19 cellular contexts compared by ENCODE assay signal in genomic region chr12:32235251-32235650, GRCh38.
DNase-seq lines count a peak whose midpoint lies in the region; ATAC-seq and TF ChIP-seq lines count a peak whose summit lies in the region.
"Had no signal": no experiment of that assay in that cellular context is flagged by ENCODE, and none has a peak within 500 bp of the region (broad histone marks: within the 10 kb centered on the region; RNA-seq: fewer than 3 reads in every experiment).

No MANE protein-coding gene starts in this region.

- H3K27ac Mint-ChIP-seq in glutamatergic neuron (ENCODE audit: unreplicated experiment): peak overlapping the region; percentile 8
- H3K27ac Mint-ChIP-seq in progenitor cell of endocrine pancreas: peak overlapping the region; percentile 18
- no peak overlapping the region for H3K27ac Mint-ChIP-seq in CD14-positive monocyte
- H3K27ac Mint-ChIP-seq: CD4-positive, alpha-beta memory T cell had no signal

- H3K4me3 Mint-ChIP-seq in glutamatergic neuron (ENCODE audit: unreplicated experiment) (no peak overlapping the region), progenitor cell of endocrine pancreas (ENCODE audit: low read depth) (no peak overlapping the region), CD14-positive monocyte (no peak overlapping the region)
- H3K4me3 Mint-ChIP-seq: CD4-positive, alpha-beta memory T cell had no signal

- H3K36me3 Mint-ChIP-seq in glutamatergic neuron (ENCODE audit: unreplicated experiment) (peaks cover 19% of the 10 kb centered on the region), progenitor cell of endocrine pancreas (ENCODE audit: insufficient read depth) (peaks cover 20% of the 10 kb centered on the region), CD14-positive monocyte (peaks cover 0 to 10% of the 10 kb centered on the region in 2 donors)

- H3K9me3 Mint-ChIP-seq in glutamatergic neuron (ENCODE audit: unreplicated experiment) (peaks cover 20% of the 10 kb centered on the region), progenitor cell of endocrine pancreas (ENCODE audit: low read depth) (peaks cover 19% of the 10 kb centered on the region), CD14-positive monocyte (peaks cover 4 to 19% (median 15%) of the 10 kb centered on the region in 7 donors)

- TF ChIP-seq CTCF in glutamatergic neuron (IDR thresholded peaks at IDR 0.05; ENCODE audit: partially characterized antibody, unreplicated experiment) (no peak), progenitor cell of endocrine pancreas (IDR thresholded peaks at IDR 0.05; ENCODE audit: unreplicated experiment) (no peak), CD14-positive monocyte (IDR thresholded peaks at IDR 0.05) (no peak)

- DNase-seq in NCI-H2107 treated with DMSO at 0.1 percent for 48 hours (lab: John Stamatoyannopoulos, UW; ENCODE audit: unreplicated experiment) (peak; percentile 15), NCI-H2107 (lab: John Stamatoyannopoulos, UW) (no peak), SK-MEL-5 (ENCODE audit: low read depth, low spot score) (peak; percentile 56), glutamatergic neuron (no peak), progenitor cell of endocrine pancreas (ENCODE audit: low spot score, unreplicated experiment) (no peak), CD14-positive monocyte (ENCODE audit: low spot score) (no peak), A172 (ENCODE audit: low spot score) (no peak)
- DNase-seq: ACHN; AML-193; BE2C; Caco-2; CD4-positive, alpha-beta memory T cell; DMS153; DND-41; GM23248; H7 had no signal

- ATAC-seq in esophagus mucosa: no peak
- ATAC-seq: A549, HCT116 had no signal

- H3K4me1 Mint-ChIP-seq in glutamatergic neuron (ENCODE audit: low read depth, unreplicated experiment) (peaks cover 18% of the 10 kb centered on the region), progenitor cell of endocrine pancreas (ENCODE audit: low read depth) (peaks cover 1% of the 10 kb centered on the region), CD14-positive monocyte (no peaks in the 10 kb centered on the region)

- peaks cover 6% of the 10 kb centered on the region for H3K27me3 Mint-ChIP-seq in glutamatergic neuron (ENCODE audit: unreplicated experiment)
- no peaks in the 10 kb centered on the region for H3K27me3 Mint-ChIP-seq in progenitor cell of endocrine pancreas
- H3K27me3 Mint-ChIP-seq in CD14-positive monocyte (ENCODE audit: low read depth in 3 of 3): no peaks in the 10 kb centered on the region
- H3K27me3 Mint-ChIP-seq: CD4-positive, alpha-beta memory T cell had no signal

- intact Hi-C loops in CD14-positive monocyte (cut with micrococcal nuclease): no loop called here

- in situ Hi-C loops in SK-MEL-5 (cut with HindIII; ENCODE audit: low pct_unique_long_range_greater_than_20kb, low sequenced_read_pairs): no loop called here

Comparison
In these comparisons a context has a peak if more than half of its experiments do, and no peak if none do; other contexts are left out.
1. DNase-seq: peak in NCI-H2107 treated with DMSO at 0.1 percent for 48 hours (single experiment) and SK-MEL-5 (single experiment); none in NCI-H2107 (single experiment), glutamatergic neuron (single experiment), progenitor cell of endocrine pancreas (single experiment), CD14-positive monocyte (single experiment) and A172 (single experiment).
2. H3K27ac Mint-ChIP-seq: peak in glutamatergic neuron (single experiment) and progenitor cell of endocrine pancreas (single experiment); none in CD14-positive monocyte (0 of 7).